ENCODE assay signal across 1 cellular context in genomic region chr11:62850911-62851806, GRCh38.
A peak's percentile ranks its signal among the peaks of the same experiment; 100 is the strongest.
TF ChIP-seq lines count a peak whose summit lies in the region.

No MANE protein-coding gene starts in this region.

TF ChIP-seq in GM12878, 131 proteins besides CTCF, POLR2A, EP300 and RAD21:
- TF ChIP-seq TAF1 (IDR thresholded peaks at IDR 0.05; ENCODE audit: borderline replicate concordance, low read depth, low read length) (no peak), SP1 (IDR thresholded peaks at IDR 0.05; ENCODE audit: low read depth, low read length) (no peak), ZSCAN29 (IDR thresholded peaks at IDR 0.05) (no peak), PML (IDR thresholded peaks at IDR 0.05; ENCODE audit: low read length) (peak; percentile 88), GATAD2B (conservative IDR thresholded peaks at IDR 0.05; ENCODE audit: low read depth) (no peak), WRNIP1 (IDR thresholded peaks at IDR 0.05; ENCODE audit: borderline replicate concordance, low read depth, low read length) (no peak), POLR2AphosphoS2 (IDR thresholded peaks at IDR 0.05; ENCODE audit: low read depth, low read length) (peak; percentile 13; the same call in 1 of the 2 replicates), PRDM15 (CRISPR knock-in tag; IDR thresholded peaks at IDR 0.05) (no peak), BCLAF1 (IDR thresholded peaks at IDR 0.05) (no peak), SMAD5 (IDR thresholded peaks at IDR 0.05; ENCODE audit: low read depth) (peak; percentile 22; the same call in 1 of the 2 replicates), RUNX3 (IDR thresholded peaks at IDR 0.05; ENCODE audit: low read length) (peak; percentile 10; the same call in 1 of the 2 replicates), SREBF2 (IDR thresholded peaks at IDR 0.05; ENCODE audit: low read length) (no peak), TARDBP (IDR thresholded peaks at IDR 0.05; ENCODE audit: borderline replicate concordance) (no peak; the same call in 1 of the 2 replicates), ZBED1 (IDR thresholded peaks at IDR 0.05; ENCODE audit: borderline replicate concordance) (peak; percentile 90), BCL3 (IDR thresholded peaks at IDR 0.05; ENCODE audit: borderline replicate concordance, insufficient read depth, low read depth, low read length, poor library complexity, severe bottlenecking) (peak; percentile 68), ZBTB11 (CRISPR knock-in tag; IDR thresholded peaks at IDR 0.05) (no peak), FOXM1 (IDR thresholded peaks at IDR 0.05; ENCODE audit: low read depth, low read length) (peak; percentile 34; the same call in 1 of the 2 replicates), MTA3 (IDR thresholded peaks at IDR 0.05; ENCODE audit: borderline replicate concordance, low read length) (peak; percentile 97), FOXK2 (IDR thresholded peaks at IDR 0.05) (no peak), NFIC (IDR thresholded peaks at IDR 0.05; ENCODE audit: low read depth, low read length) (peak; percentile 25; the same call in 1 of the 2 replicates), CREM (IDR thresholded peaks at IDR 0.05; ENCODE audit: low read depth) (0 out of 2 replicates have a peak, but pooled peaks have one; percentile 13), SRF (IDR thresholded peaks at IDR 0.05; ENCODE audit: low read depth in 2 of 2, low read length in 2 of 2) (no peak), GABPA (IDR thresholded peaks at IDR 0.05; ENCODE audit: low read depth) (no peak), SIN3A (IDR thresholded peaks at IDR 0.05; ENCODE audit: low read depth, low read length) (no peak), POLR2AphosphoS5 (IDR thresholded peaks at IDR 0.05; ENCODE audit: low read length) (peak; percentile 66), JUNB (IDR thresholded peaks at IDR 0.05) (no peak), TCF12 (IDR thresholded peaks at IDR 0.05; ENCODE audit: low read depth, low read length) (no peak)
- TF ChIP-seq, protein P1, sequence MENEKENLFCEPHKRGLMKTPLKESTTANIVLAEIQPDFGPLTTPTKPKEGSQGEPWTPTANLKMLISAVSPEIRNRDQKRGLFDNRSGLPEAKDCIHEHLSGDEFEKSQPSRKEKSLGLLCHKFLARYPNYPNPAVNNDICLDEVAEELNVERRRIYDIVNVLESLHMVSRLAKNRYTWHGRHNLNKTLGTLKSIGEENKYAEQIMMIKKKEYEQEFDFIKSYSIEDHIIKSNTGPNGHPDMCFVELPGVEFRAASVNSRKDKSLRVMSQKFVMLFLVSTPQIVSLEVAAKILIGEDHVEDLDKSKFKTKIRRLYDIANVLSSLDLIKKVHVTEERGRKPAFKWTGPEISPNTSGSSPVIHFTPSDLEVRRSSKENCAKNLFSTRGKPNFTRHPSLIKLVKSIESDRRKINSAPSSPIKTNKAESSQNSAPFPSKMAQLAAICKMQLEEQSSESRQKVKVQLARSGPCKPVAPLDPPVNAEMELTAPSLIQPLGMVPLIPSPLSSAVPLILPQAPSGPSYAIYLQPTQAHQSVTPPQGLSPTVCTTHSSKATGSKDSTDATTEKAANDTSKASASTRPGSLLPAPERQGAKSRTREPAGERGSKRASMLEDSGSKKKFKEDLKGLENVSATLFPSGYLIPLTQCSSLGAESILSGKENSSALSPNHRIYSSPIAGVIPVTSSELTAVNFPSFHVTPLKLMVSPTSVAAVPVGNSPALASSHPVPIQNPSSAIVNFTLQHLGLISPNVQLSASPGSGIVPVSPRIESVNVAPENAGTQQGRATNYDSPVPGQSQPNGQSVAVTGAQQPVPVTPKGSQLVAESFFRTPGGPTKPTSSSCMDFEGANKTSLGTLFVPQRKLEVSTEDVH (IDR thresholded peaks at IDR 0.05; ENCODE audit: low read depth, partially characterized antibody), result no peak
